ENCODE assay signal across 8 cellular contexts in genomic region chr1:21509351-21510112, GRCh38. TPM values are rescaled to one million over a fixed set of nuclear protein-coding genes. Genes with fewer than 3 reads are reported as not detected.
A peak's percentile ranks its signal among the peaks of the same experiment; 100 is the strongest.
DNase-seq lines count a peak whose midpoint lies in the region; ATAC-seq and TF ChIP-seq lines count a peak whose summit lies in the region.

ALPL (plus strand) TSS chr1:21509423; CDS start chr1:21554082, 44,659 bp downstream.

- H3K36me3 Mint-ChIP-seq in naive thymus-derived CD4-positive, alpha-beta T cell: peaks cover 0 to 9% (median 4%) of the 10 kb centered on the region in 5 donors

- peak within 1 kb of the TSS in 1 of 9 donors; percentile 25 for H3K27ac Mint-ChIP-seq in naive thymus-derived CD4-positive, alpha-beta T cell

- H3K4me1 Mint-ChIP-seq in naive thymus-derived CD4-positive, alpha-beta T cell: peaks cover 4 to 18% (median 7%) of the 10 kb centered on the region in 7 donors

- H3F3A ChIP-seq in OCI-LY1 (ENCODE audit: insufficient read depth, low read length): no peaks in the 10 kb centered on the region

- H3K9me3 ChIP-seq in AG04450 (ENCODE audit: control insufficient read depth, insufficient read depth, low read length) (no peaks in the 10 kb centered on the region; the same call in 1 of the 2 replicates), OCI-LY1 (ENCODE audit: low read length) (no peaks in the 10 kb centered on the region), esophagus squamous epithelium (no peaks in the 10 kb centered on the region)
- H3K9me3 ChIP-seq in naive thymus-derived CD4-positive, alpha-beta T cell (ENCODE audit: control insufficient read depth in 2 of 3, low read length in 3 of 3): no peaks in the 10 kb centered on the region

- DNase-seq in AG04450 (ENCODE audit: low read depth, low spot score) (no peak), esophagus squamous epithelium (lab: John Stamatoyannopoulos, UW) (no peak), DMS79 (lab: John Stamatoyannopoulos, UW) (no peak)
- no peak for DNase-seq in naive thymus-derived CD4-positive, alpha-beta T cell
- DNase-seq in activated CD4-positive, alpha-beta T cell treated with anti-CD3 and anti-CD28 coated beads, Interleukin-2, amount 50 U/mL, for 48 hours: no peak

- H2AFZ ChIP-seq in OCI-LY1 (ENCODE audit: low read length): no peak within 1 kb of the TSS

- H3K4me2 ChIP-seq in OCI-LY1 (ENCODE audit: low read length): peak within 1 kb of the TSS; percentile 37; the same call in 1 of the 2 replicates

- CTCF ChIA-PET in AG04450 (lab: Charles Lee): interaction anchor here (1.1 to 2.5 kb wide), 3 partner anchors 10 to 64 kb away, joined by 3 to 14 read pairs (median 3); no protein-coding TSS in a partner anchor
- CTCF ChIA-PET in naive thymus-derived CD4-positive, alpha-beta T cell (lab: Charles Lee): no interaction called here

- H3K4me3 ChIP-seq in AG04450 (ENCODE audit: low read depth, low read length) (peak within 1 kb of the TSS; percentile 47), OCI-LY1 (ENCODE audit: low read depth, low read length, poor library complexity, severe bottlenecking) (no peak within 1 kb of the TSS), esophagus squamous epithelium (peak within 1 kb of the TSS; percentile 3 to 58 (median 33))
- H3K4me3 ChIP-seq in naive thymus-derived CD4-positive, alpha-beta T cell (ENCODE audit: low read length): no peak within 1 kb of the TSS

- POLR2A ChIA-PET in AG04450 (lab: Yijun Ruan, JAX): no interaction called here
- POLR2A ChIA-PET in naive thymus-derived CD4-positive, alpha-beta T cell (lab: Charles Lee): no interaction called here

- no peaks in the 10 kb centered on the region for H3K79me2 ChIP-seq in OCI-LY1 (ENCODE audit: insufficient read depth, low read length)

- intact Hi-C loops in esophagus squamous epithelium (cut with DNase I): no loop called here
- intact Hi-C loops in naive thymus-derived CD4-positive, alpha-beta T cell (cut with micrococcal nuclease): loop anchor here (1.0 to 2.0 kb wide), 3 partner anchors 150 to 513 kb away; no protein-coding TSS in a partner anchor

- H4K20me1 ChIP-seq in OCI-LY1 (ENCODE audit: insufficient read depth, low read length): no peaks in the 10 kb centered on the region

- H3K27ac ChIP-seq in AG04450 (ENCODE audit: low read depth, low read length): no peak within 1 kb of the TSS
- H3K27ac ChIP-seq in OCI-LY1 (ENCODE audit: low read depth, low read length, poor library complexity, severe bottlenecking): no peak within 1 kb of the TSS
- no peak within 1 kb of the TSS for H3K27ac ChIP-seq in esophagus squamous epithelium
- no peak within 1 kb of the TSS for H3K27ac ChIP-seq in naive thymus-derived CD4-positive, alpha-beta T cell (ENCODE audit: low read depth, low read length)

- WGBS in esophagus squamous epithelium, 2 donors: 10 to 20% methylated on average over 1 to 9 of the region's 67 CpGs

- no peaks in the 10 kb centered on the region for H3K9me2 ChIP-seq in OCI-LY1 (ENCODE audit: low read depth, low read length)

- TF ChIP-seq CTCF in AG04450 (IDR thresholded peaks at IDR 0.05; ENCODE audit: low read depth, low read length) (no peak), OCI-LY1 (IDR thresholded peaks at IDR 0.05; ENCODE audit: low read length) (no peak), esophagus squamous epithelium (IDR thresholded peaks at IDR 0.05) (no peak)

- no peak for TF ChIP-seq POLR2A in esophagus squamous epithelium (IDR thresholded peaks at IDR 0.05)

- peaks cover 50 to 64% (median 56%) of the 10 kb centered on the region in 5 donors for H3K27me3 Mint-ChIP-seq in naive thymus-derived CD4-positive, alpha-beta T cell

- H3K4me1 ChIP-seq in OCI-LY1 (ENCODE audit: insufficient read depth, low read length, severe bottlenecking): peaks cover 17% of the 10 kb centered on the region
- H3K4me1 ChIP-seq in esophagus squamous epithelium: peaks cover 8 to 15% (median 11%) of the 10 kb centered on the region in 3 donors
- H3K4me1 ChIP-seq in naive thymus-derived CD4-positive, alpha-beta T cell (ENCODE audit: control insufficient read depth in 2 of 2, insufficient read depth in 2 of 2, low read length in 2 of 2): peaks cover 0 to 5% of the 10 kb centered on the region in 2 donors

- no peak within 1 kb of the TSS; the same call in 1 of the 2 replicates for H3K9ac ChIP-seq in OCI-LY1 (ENCODE audit: low read length)

- H3K4me3 Mint-ChIP-seq in naive thymus-derived CD4-positive, alpha-beta T cell: peak within 1 kb of the TSS; percentile 68 to 95 (median 80)

- peaks cover 0 to 1% (median 0%) of the 10 kb centered on the region in 11 donors for H3K9me3 Mint-ChIP-seq in naive thymus-derived CD4-positive, alpha-beta T cell

- H3K36me3 ChIP-seq in OCI-LY1 (ENCODE audit: insufficient read depth, low read length) (no peaks in the 10 kb centered on the region), esophagus squamous epithelium (no peaks in the 10 kb centered on the region)
- no peaks in the 10 kb centered on the region for H3K36me3 ChIP-seq in naive thymus-derived CD4-positive, alpha-beta T cell (ENCODE audit: control insufficient read depth in 2 of 3, insufficient read depth in 3 of 3, low read length in 3 of 3)

- ATAC-seq in naive thymus-derived CD4-positive, alpha-beta T cell: no peak
- ATAC-seq in HG03280 (IDR thresholded peaks at IDR 0.05; ENCODE audit: unreplicated experiment) (no peak), GM19455 (IDR thresholded peaks at IDR 0.05; ENCODE audit: unreplicated experiment) (no peak)

- peaks cover 41% of the 10 kb centered on the region for H3K27me3 ChIP-seq in AG04450 (ENCODE audit: control insufficient read depth, insufficient read depth, low read length)
- H3K27me3 ChIP-seq in OCI-LY1 (ENCODE audit: insufficient read depth, low read length): 0 out of 2 replicates have a peak, but pooled peaks cover 5% of the 10 kb centered on the region
- peaks cover 4 to 97% (median 11%) of the 10 kb centered on the region in 4 donors for H3K27me3 ChIP-seq in esophagus squamous epithelium
- peaks cover 0 to 5% of the 10 kb centered on the region in 2 donors for H3K27me3 ChIP-seq in naive thymus-derived CD4-positive, alpha-beta T cell (ENCODE audit: control insufficient read depth in 2 of 2, insufficient read depth in 2 of 2, low read length in 2 of 2)

RNA-seq across cellular contexts. Expression of gene ALPL, which starts in this region (rescaled TPM):
- polyA plus RNA-seq in AG04450 (2011; rRNA removed): 1.8 and 3.0 TPM in 2 replicates
- 1.3 and 2.2 TPM in 2 replicates for polyA minus RNA-seq in AG04450 (2011; rRNA and poly(A)+ RNA removed)
- total RNA-seq in esophagus squamous epithelium: 1 to 10 TPM; 3.2 to 6.4 (median 4.7) TPM
- total RNA-seq in naive thymus-derived CD4-positive, alpha-beta T cell: not detected
- polyA plus RNA-seq in naive thymus-derived CD4-positive, alpha-beta T cell: not detected

Comparison
In these comparisons a context has a peak if more than half of its experiments do, and no peak if none do; other contexts are left out.
1. H3K4me3 ChIP-seq: peak in AG04450 (single experiment) and esophagus squamous epithelium (4 of 4); none in OCI-LY1 (single experiment) and naive thymus-derived CD4-positive, alpha-beta T cell (single experiment).